1 cellular context compared by ENCODE assay signal in the genomic region with DNA sequence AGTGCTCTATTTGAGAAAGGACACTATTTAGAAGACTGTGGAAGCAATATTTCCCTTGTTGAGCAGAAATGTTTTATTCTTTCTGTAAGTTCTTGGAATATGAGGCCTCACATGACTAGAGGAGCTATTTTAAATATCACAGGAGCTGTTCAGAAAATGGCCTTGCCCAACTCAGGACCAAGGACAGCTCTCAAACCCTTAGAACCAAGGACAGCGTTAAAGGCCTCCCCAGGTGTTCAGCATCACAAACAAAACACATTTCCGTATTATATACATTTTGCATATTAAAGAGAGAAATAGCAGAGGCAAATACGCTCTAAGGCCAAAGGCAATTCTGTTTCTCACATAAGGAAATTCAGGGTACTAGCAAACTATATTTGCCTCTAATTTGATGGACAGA.
TF ChIP-seq lines count a peak whose summit lies in the region.

No MANE protein-coding gene starts in this region.

TF ChIP-seq in GM23338, 12 proteins besides CTCF, POLR2A, EP300 and RAD21 (continued from another document):
- no peak for TF ChIP-seq ETS1 (IDR thresholded peaks at IDR 0.05)
